In the genomic region with DNA sequence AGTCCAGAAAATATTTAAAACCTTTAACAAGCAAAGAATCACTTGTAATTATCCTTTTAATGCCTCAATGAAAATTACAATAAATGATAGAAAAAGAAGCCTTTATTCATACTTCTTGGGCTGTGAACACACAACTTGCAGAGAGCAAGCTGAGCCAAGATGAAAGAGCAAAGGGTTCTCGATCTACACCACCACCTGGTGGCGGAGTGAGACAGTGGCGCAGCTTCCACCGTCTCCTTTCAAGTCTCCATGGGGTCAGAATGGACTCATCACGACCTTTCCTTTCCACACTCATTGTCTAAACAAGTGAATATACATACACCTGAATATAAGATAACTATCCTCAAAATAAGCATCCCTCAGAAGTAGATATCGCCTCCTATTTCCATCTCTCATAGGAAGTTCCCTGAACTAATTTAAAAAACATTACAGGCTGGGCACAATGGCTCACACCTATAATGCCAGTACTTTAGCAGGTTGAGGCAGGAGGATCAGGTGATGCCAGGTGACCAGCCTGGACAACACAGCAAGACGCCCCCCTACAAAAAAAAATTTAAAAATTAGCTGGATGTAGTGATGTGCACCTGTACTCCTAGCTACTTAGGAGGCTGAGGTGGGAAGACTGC, we compare ENCODE assay signal across 8 cellular contexts. TPM values are rescaled to one million over a fixed set of nuclear protein-coding genes. Genes with fewer than 3 reads are reported as not detected.
DNase-seq lines count a peak whose midpoint lies in the region; ATAC-seq and TF ChIP-seq lines count a peak whose summit lies in the region.

No MANE protein-coding gene starts in this region.

- H3K4me3 Mint-ChIP-seq in WTC11, result no peak overlapping the region

- no peaks in the 10 kb centered on the region for H3K9me3 ChIP-seq in MM.1S (replicated peaks; ENCODE audit: insufficient read depth, low read length)

- H3K79me2 ChIP-seq in MM.1S (ENCODE audit: low read length), result no peaks in the 10 kb centered on the region

- no peak overlapping the region for H3K27ac Mint-ChIP-seq in WTC11

- H3K9me2 ChIP-seq in MM.1S (replicated peaks; ENCODE audit: insufficient read depth, low read length), result no peaks in the 10 kb centered on the region

- H3K27ac ChIP-seq in C4-2B, result no peak overlapping the region
- no peak overlapping the region for H3K27ac ChIP-seq in MM.1S (ENCODE audit: low read length)

- H3K27me3 Mint-ChIP-seq in WTC11 (ENCODE audit: low read depth), result no peaks in the 10 kb centered on the region

- H3K36me3 Mint-ChIP-seq in WTC11, result 0 out of 2 replicates have a peak, but pooled peaks cover 4% of the 10 kb centered on the region

- TF ChIP-seq CTCF in C4-2B (conservative IDR thresholded peaks at IDR 0.05) (peak; percentile 93), MM.1S (IDR thresholded peaks at IDR 0.05; ENCODE audit: low read length) (peak; percentile 80), WTC11 (IDR thresholded peaks at IDR 0.05) (peak; percentile 64; the same call in 1 of the 2 replicates)

- ATAC-seq in WTC11 (peak; percentile 59), left colon (peak; percentile 93), HG03135 (IDR thresholded peaks at IDR 0.05; ENCODE audit: unreplicated experiment) (no peak)

- DNase-seq in GM19238 (ENCODE audit: insufficient read length, low spot score) (peak; percentile 17), MM.1S (peak; percentile 54), WTC11 (ENCODE audit: low spot score) (peak; percentile 74), left colon (peak in 1 of 2 donors; percentile 63)
- DNase-seq in central memory CD4-positive, alpha-beta T cell, result peak; percentile 8
- peak; percentile 23 to 27 for DNase-seq in stimulated activated CD4-positive, alpha-beta T cell treated with anti-CD3 and anti-CD28 coated beads, Interleukin-4, amount 100 ng/mL, for 48 hours (ENCODE audit: low read depth in 2 of 2)

- no peaks in the 10 kb centered on the region for H3K27me3 ChIP-seq in MM.1S (replicated peaks; ENCODE audit: insufficient read depth, low read length)

- no peak overlapping the region for H2AFZ ChIP-seq in MM.1S (ENCODE audit: low read length)

- POLR2A ChIA-PET in WTC11 (lab: Charles Lee), result interaction anchor here (0.5 kb wide), 1 partner anchor 17 kb away, joined by 8 read pairs; no protein-coding TSS in a partner anchor

- no peaks in the 10 kb centered on the region for H3K36me3 ChIP-seq in MM.1S (replicated peaks; ENCODE audit: insufficient read depth, low read length)

- no peaks in the 10 kb centered on the region for H3F3A ChIP-seq in MM.1S (ENCODE audit: insufficient read depth, low read length)

- intact Hi-C loops in left colon (cut with DNase I, micrococcal nuclease), result loop anchor here in 1 of 2 donors (5.0 kb wide), 1 partner anchor 945 kb away; no protein-coding TSS in a partner anchor

- no peaks in the 10 kb centered on the region for H4K20me1 ChIP-seq in MM.1S (ENCODE audit: insufficient read depth, low read length)

- CTCF ChIA-PET in WTC11 (lab: Charles Lee), result interaction anchor here (0.6 to 3.2 kb wide), 13 partner anchors 10 to 944 kb away, joined by 3 to 19 read pairs (median 4); no protein-coding TSS in a partner anchor

- no peak overlapping the region for H3K9ac ChIP-seq in MM.1S (ENCODE audit: low read length)

- H3K9me3 Mint-ChIP-seq in WTC11, result no peaks in the 10 kb centered on the region

- H3K4me1 ChIP-seq in MM.1S (ENCODE audit: low read length), result no peaks in the 10 kb centered on the region

- no peak overlapping the region for H3K4me2 ChIP-seq in MM.1S (ENCODE audit: low read depth, low read length)

- H3K4me3 ChIP-seq in MM.1S (ENCODE audit: low read length), result no peak overlapping the region

- H3K4me1 Mint-ChIP-seq in WTC11, result peaks cover 35% of the 10 kb centered on the region

TF ChIP-seq in WTC11, 78 proteins besides CTCF, POLR2A, EP300 and RAD21 (continues in another document):
- TF ChIP-seq ZNF121 (CRISPR knock-in tag; IDR thresholded peaks at IDR 0.05), result no peak
- TF ChIP-seq RORB (CRISPR knock-in tag; IDR thresholded peaks at IDR 0.05), result no peak
- TF ChIP-seq, protein P1, sequence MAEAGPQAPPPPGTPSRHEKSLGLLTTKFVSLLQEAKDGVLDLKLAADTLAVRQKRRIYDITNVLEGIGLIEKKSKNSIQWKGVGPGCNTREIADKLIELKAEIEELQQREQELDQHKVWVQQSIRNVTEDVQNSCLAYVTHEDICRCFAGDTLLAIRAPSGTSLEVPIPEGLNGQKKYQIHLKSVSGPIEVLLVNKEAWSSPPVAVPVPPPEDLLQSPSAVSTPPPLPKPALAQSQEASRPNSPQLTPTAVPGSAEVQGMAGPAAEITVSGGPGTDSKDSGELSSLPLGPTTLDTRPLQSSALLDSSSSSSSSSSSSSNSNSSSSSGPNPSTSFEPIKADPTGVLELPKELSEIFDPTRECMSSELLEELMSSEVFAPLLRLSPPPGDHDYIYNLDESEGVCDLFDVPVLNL (CRISPR knock-in tag; IDR thresholded peaks at IDR 0.05; ENCODE audit: borderline replicate concordance, low read depth), result no peak
- no peak for TF ChIP-seq HMGA2 (CRISPR knock-in tag; IDR thresholded peaks at IDR 0.05)
- TF ChIP-seq, protein P2, sequence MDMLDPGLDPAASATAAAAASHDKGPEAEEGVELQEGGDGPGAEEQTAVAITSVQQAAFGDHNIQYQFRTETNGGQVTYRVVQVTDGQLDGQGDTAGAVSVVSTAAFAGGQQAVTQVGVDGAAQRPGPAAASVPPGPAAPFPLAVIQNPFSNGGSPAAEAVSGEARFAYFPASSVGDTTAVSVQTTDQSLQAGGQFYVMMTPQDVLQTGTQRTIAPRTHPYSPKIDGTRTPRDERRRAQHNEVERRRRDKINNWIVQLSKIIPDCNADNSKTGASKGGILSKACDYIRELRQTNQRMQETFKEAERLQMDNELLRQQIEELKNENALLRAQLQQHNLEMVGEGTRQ (CRISPR knock-in tag; IDR thresholded peaks at IDR 0.05), result no peak
- TF ChIP-seq, protein P3, sequence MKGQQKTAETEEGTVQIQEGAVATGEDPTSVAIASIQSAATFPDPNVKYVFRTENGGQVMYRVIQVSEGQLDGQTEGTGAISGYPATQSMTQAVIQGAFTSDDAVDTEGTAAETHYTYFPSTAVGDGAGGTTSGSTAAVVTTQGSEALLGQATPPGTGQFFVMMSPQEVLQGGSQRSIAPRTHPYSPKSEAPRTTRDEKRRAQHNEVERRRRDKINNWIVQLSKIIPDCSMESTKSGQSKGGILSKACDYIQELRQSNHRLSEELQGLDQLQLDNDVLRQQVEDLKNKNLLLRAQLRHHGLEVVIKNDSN (CRISPR knock-in tag; IDR thresholded peaks at IDR 0.05), result no peak
- TF ChIP-seq CREB1 (CRISPR knock-in tag; IDR thresholded peaks at IDR 0.05), result no peak
- TF ChIP-seq ZBTB21 (CRISPR knock-in tag; IDR thresholded peaks at IDR 0.05; ENCODE audit: borderline replicate concordance), result no peak
- TF ChIP-seq NFATC4 (CRISPR knock-in tag; IDR thresholded peaks at IDR 0.05), result no peak
- TF ChIP-seq, protein P4, sequence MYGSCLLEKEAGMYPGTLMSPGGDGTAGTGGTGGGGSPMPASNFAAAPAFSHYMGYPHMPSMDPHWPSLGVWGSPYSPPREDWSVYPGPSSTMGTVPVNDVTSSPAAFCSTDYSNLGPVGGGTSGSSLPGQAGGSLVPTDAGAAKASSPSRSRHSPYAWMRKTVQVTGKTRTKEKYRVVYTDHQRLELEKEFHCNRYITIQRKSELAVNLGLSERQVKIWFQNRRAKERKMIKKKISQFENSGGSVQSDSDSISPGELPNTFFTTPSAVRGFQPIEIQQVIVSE (CRISPR knock-in tag; IDR thresholded peaks at IDR 0.05; ENCODE audit: borderline replicate concordance), result no peak
- TF ChIP-seq NR1H2 (CRISPR knock-in tag; IDR thresholded peaks at IDR 0.05), result no peak
- no peak for TF ChIP-seq RELA (CRISPR knock-in tag; IDR thresholded peaks at IDR 0.05; ENCODE audit: borderline replicate concordance)
- TF ChIP-seq, protein P5, sequence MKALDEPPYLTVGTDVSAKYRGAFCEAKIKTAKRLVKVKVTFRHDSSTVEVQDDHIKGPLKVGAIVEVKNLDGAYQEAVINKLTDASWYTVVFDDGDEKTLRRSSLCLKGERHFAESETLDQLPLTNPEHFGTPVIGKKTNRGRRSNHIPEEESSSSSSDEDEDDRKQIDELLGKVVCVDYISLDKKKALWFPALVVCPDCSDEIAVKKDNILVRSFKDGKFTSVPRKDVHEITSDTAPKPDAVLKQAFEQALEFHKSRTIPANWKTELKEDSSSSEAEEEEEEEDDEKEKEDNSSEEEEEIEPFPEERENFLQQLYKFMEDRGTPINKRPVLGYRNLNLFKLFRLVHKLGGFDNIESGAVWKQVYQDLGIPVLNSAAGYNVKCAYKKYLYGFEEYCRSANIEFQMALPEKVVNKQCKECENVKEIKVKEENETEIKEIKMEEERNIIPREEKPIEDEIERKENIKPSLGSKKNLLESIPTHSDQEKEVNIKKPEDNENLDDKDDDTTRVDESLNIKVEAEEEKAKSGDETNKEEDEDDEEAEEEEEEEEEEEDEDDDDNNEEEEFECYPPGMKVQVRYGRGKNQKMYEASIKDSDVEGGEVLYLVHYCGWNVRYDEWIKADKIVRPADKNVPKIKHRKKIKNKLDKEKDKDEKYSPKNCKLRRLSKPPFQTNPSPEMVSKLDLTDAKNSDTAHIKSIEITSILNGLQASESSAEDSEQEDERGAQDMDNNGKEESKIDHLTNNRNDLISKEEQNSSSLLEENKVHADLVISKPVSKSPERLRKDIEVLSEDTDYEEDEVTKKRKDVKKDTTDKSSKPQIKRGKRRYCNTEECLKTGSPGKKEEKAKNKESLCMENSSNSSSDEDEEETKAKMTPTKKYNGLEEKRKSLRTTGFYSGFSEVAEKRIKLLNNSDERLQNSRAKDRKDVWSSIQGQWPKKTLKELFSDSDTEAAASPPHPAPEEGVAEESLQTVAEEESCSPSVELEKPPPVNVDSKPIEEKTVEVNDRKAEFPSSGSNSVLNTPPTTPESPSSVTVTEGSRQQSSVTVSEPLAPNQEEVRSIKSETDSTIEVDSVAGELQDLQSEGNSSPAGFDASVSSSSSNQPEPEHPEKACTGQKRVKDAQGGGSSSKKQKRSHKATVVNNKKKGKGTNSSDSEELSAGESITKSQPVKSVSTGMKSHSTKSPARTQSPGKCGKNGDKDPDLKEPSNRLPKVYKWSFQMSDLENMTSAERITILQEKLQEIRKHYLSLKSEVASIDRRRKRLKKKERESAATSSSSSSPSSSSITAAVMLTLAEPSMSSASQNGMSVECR (CRISPR knock-in tag; IDR thresholded peaks at IDR 0.05; ENCODE audit: borderline replicate concordance), result no peak
- no peak for TF ChIP-seq TEAD1 (CRISPR knock-in tag; IDR thresholded peaks at IDR 0.05)
- TF ChIP-seq, protein P6, sequence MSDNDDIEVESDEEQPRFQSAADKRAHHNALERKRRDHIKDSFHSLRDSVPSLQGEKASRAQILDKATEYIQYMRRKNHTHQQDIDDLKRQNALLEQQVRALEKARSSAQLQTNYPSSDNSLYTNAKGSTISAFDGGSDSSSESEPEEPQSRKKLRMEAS (CRISPR knock-in tag; IDR thresholded peaks at IDR 0.05), result no peak

RNA-seq across cellular contexts. Expression of a gene that starts 40.7 kb away (rescaled TPM):
- total RNA-seq in WTC11 (2021) (20.5 to 23.8 TPM (median 22.6 TPM) in 3 replicates), left colon (10 to 100 TPM; 44.8 to 50.7 TPM)
